ENCODE assay signal across 27 cellular contexts in the genomic region with DNA sequence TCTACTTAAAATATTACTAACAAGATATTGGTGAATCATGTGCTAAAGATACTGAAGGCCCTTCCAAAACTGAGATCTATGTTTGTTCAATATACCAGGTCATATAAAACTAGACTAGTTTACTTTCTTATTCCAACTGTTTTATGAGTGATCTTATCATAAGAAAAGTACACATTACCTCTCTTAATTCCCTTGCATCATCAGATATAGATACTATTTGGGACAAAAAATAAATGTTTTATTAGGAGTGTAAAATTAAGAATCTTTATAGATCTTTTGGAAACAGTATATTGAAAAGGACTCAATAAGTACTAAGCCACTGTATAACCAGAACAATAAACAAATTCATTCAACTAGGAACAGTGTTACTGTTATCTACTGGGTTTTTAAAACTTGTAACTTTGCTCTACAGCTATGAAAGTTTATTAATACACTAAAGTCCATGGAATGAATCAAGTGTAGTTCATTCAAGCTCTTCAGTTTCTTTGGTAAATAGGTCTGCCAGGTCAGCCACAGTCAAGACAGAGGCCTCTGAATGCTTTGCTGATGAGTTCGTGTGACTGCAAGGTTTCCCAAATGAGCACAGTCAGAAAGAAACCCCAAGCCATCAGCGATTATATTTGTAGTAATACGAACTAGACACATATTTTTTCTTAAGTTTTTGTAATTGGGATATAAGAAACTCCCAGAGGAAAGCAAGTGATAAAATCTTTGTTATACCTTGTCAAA.
A peak's percentile ranks its signal among the peaks of the same experiment; 100 is the strongest.
DNase-seq lines count a peak whose midpoint lies in the region; ATAC-seq, FAIRE-seq and TF ChIP-seq lines count a peak whose summit lies in the region.
"Had no signal": no experiment of that assay in that cellular context is flagged by ENCODE, and none has a peak within 500 bp of the region (broad histone marks: within the 10 kb centered on the region; RNA-seq: fewer than 3 reads in every experiment).

No MANE protein-coding gene starts in this region.

- intact Hi-C loops in mucosa of descending colon (cut with DNase I, micrococcal nuclease): no loop called here

- no peak overlapping the region for H3K9ac ChIP-seq in adipocyte (ENCODE audit: low read length)

- H3K27ac Mint-ChIP-seq in endothelial cell (ENCODE audit: unreplicated experiment): no peak overlapping the region
- H3K27ac Mint-ChIP-seq: activated naive CD8-positive, alpha-beta T cell; activated T-helper 1 cell treated with anti-CD3 and anti-CD28 coated beads, Interleukin-12 subunit alpha, Interleukin-12 subunit beta, Interleukin-2, Interleukin-4 antibody, amounts not matched to agents 30 ng/mL and 10 ng/mL and 1 ng/mL, durations not matched to agents 14 hours and 24 hours and 36 hours; endodermal cell had no signal

- H3K4me1 Mint-ChIP-seq in endothelial cell (ENCODE audit: unreplicated experiment): no peaks in the 10 kb centered on the region
- H3K4me1 Mint-ChIP-seq: naive thymus-derived CD8-positive, alpha-beta T cell had no signal

- H3K27me3 Mint-ChIP-seq in endothelial cell (ENCODE audit: unreplicated experiment): no peaks in the 10 kb centered on the region
- H3K27me3 Mint-ChIP-seq: activated naive CD8-positive, alpha-beta T cell; naive thymus-derived CD8-positive, alpha-beta T cell had no signal

- no peak for ATAC-seq in mucosa of descending colon
- ATAC-seq in GM21529 (IDR thresholded peaks at IDR 0.05; ENCODE audit: unreplicated experiment): no peak
- ATAC-seq: gastrocnemius medialis; naive thymus-derived CD8-positive, alpha-beta T cell; pancreas had no signal

- no peaks in the 10 kb centered on the region for H3K27me3 ChIP-seq in adipocyte (replicated peaks; ENCODE audit: control insufficient read depth, insufficient read depth, low read length)
- H3K27me3 ChIP-seq: colonic mucosa, gastrocnemius medialis, pancreas, tibial artery had no signal

- peaks cover 41% of the 10 kb centered on the region for H3K36me3 ChIP-seq in adipocyte (ENCODE audit: control insufficient read depth, insufficient read depth, low read length, severe bottlenecking)
- no peaks in the 10 kb centered on the region for H3K36me3 ChIP-seq in mucosa of descending colon (ENCODE audit: low read depth)
- H3K36me3 ChIP-seq: colonic mucosa, gastrocnemius medialis had no signal

- no peak for DNase-seq in GM19239 (ENCODE audit: insufficient read length, low spot score)
- DNase-seq in adipocyte (ENCODE audit: low read depth): peak; percentile 43
- peak; percentile 35 for DNase-seq in fibroblast of villous mesenchyme (ENCODE audit: low read depth)
- peak; percentile 20 for DNase-seq in skeletal muscle cell (ENCODE audit: low read depth)
- no peak for DNase-seq in mucosa of descending colon
- no peak for DNase-seq in erythroblast (lab: John Stamatoyannopoulos, UW)
- no peak for DNase-seq in endothelial cell (ENCODE audit: low spot score)
- DNase-seq: activated CD4-positive, alpha-beta T cell treated with anti-CD3 and anti-CD28 coated beads for 4 hours; colonic mucosa; endodermal cell; gastrocnemius medialis; kidney; mammary epithelial cell; MM.1S; naive thymus-derived CD8-positive, alpha-beta T cell; NCI-H1436 treated with DMSO at 0.1 percent for 48 hours; NCI-H2227 treated with DMSO at 0.1 percent for 48 hours; NCI-H82; pancreas; PC-9; SIG-M5; stimulated activated CD4-positive, alpha-beta T cell treated with anti-CD3 and anti-CD28 coated beads, Interleukin-2, amount 100 ng/mL, for 24 hours; stimulated activated naive CD4-positive, alpha-beta T cell treated with Interleukin-2 at 50 U/mL for 16 hours; tibial artery had no signal

- no peaks in the 10 kb centered on the region for H3K9me3 ChIP-seq in adipocyte (ENCODE audit: control insufficient read depth, low read length)
- no peaks in the 10 kb centered on the region for H3K9me3 ChIP-seq in mucosa of descending colon
- H3K9me3 ChIP-seq: colonic mucosa, gastrocnemius medialis, pancreas, tibial artery had no signal

- H3K4me3 ChIP-seq in adipocyte (ENCODE audit: low read length): no peak overlapping the region
- no peak overlapping the region for H3K4me3 ChIP-seq in fibroblast of villous mesenchyme (ENCODE audit: low read depth, low read length)
- H3K4me3 ChIP-seq in skeletal muscle cell (ENCODE audit: low read depth, low read length): no peak overlapping the region
- H3K4me3 ChIP-seq in mucosa of descending colon: no peak overlapping the region
- H3K4me3 ChIP-seq: colonic mucosa, gastrocnemius medialis, pancreas, PC-9, tibial artery had no signal

- no peak overlapping the region for H3K4me3 Mint-ChIP-seq in endothelial cell (ENCODE audit: unreplicated experiment)
- H3K4me3 Mint-ChIP-seq: activated naive CD8-positive, alpha-beta T cell; activated T-helper 1 cell treated with anti-CD3 and anti-CD28 coated beads, Interleukin-12 subunit alpha, Interleukin-12 subunit beta, Interleukin-2, Interleukin-4 antibody, amounts not matched to agents 30 ng/mL and 10 ng/mL and 1 ng/mL, durations not matched to agents 14 hours and 24 hours and 36 hours; endodermal cell; naive thymus-derived CD8-positive, alpha-beta T cell had no signal

- H3K36me3 Mint-ChIP-seq in endothelial cell (ENCODE audit: low read depth, unreplicated experiment): peaks cover 7% of the 10 kb centered on the region

- TF ChIP-seq CTCF in fibroblast of villous mesenchyme (IDR thresholded peaks at IDR 0.05; ENCODE audit: insufficient read depth, low read depth, low read length) (no peak), mucosa of descending colon (IDR thresholded peaks at IDR 0.05) (no peak), endothelial cell (IDR thresholded peaks at IDR 0.05; ENCODE audit: unreplicated experiment) (no peak)

- H3K4me1 ChIP-seq in adipocyte (ENCODE audit: control insufficient read depth, insufficient read depth, low read length) (peaks cover 24% of the 10 kb centered on the region), mucosa of descending colon (ENCODE audit: low read depth) (no peaks in the 10 kb centered on the region)
- H3K4me1 ChIP-seq: colonic mucosa, pancreas, tibial artery had no signal

- H3K9me3 Mint-ChIP-seq in endothelial cell (ENCODE audit: unreplicated experiment): no peaks in the 10 kb centered on the region

- peak; percentile 23 for FAIRE-seq in GM19239 (lab: Jason Lieb, UNC)

- TF ChIP-seq POLR2A in erythroblast (IDR thresholded peaks at IDR 0.05; ENCODE audit: low read length): no peak

Comparison
In these comparisons a context has a peak if more than half of its experiments do, and no peak if none do; other contexts are left out.
1. DNase-seq: peak in adipocyte (single experiment), fibroblast of villous mesenchyme (single experiment) and skeletal muscle cell (single experiment); none in GM19239 (single experiment), mucosa of descending colon (0 of 3), erythroblast (0 of 2) and endothelial cell (single experiment).